ENCODE assay signal across 15 cellular contexts in the genomic region with DNA sequence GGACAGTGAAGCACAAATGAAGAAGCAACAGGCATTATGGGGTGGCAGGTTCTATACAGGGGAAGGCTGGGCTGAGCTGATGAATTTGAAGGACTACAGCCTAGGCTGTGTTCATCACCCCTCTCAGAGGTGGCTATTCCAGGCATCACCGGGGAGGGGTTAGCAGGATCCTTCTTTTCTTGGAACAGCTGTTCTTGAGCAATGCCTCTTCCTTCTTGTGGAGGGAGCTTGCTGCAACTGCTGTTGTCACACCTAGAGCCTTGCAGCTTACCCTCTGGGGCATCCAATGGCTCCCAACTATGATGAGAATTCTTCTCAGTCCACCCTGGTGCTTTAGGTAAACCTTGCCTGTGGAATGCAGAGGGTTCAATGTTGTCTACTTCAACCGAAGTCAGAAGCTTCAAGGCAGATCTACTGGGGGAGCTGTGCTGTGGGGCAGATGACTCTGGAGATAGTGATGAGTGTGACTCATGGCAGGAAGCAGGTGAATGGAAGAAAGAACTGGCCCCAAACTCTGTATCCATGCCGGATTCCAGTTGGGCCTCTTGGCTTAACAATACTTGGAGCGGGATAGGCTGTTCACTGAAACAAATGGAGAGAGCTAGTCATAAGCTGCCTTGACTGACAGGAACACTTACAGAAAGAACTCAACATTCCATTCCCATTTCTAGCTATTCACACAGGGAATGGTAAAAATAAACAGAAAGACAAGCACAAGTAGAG. TPM values are rescaled to one million over a fixed set of nuclear protein-coding genes. Genes with fewer than 3 reads are reported as not detected.
DNase-seq lines count a peak whose midpoint lies in the region; ATAC-seq, FAIRE-seq and TF ChIP-seq lines count a peak whose summit lies in the region.
"Had no signal": no experiment of that assay in that cellular context is flagged by ENCODE, and none has a peak within 500 bp of the region (broad histone marks: within the 10 kb centered on the region; RNA-seq: fewer than 3 reads in every experiment).

No MANE protein-coding gene starts in this region.

- H4K20me1 ChIP-seq in hepatocyte (ENCODE audit: insufficient read depth, poor library complexity, severe bottlenecking), result no peaks in the 10 kb centered on the region

- H3K9me2 ChIP-seq in hepatocyte (replicated peaks; ENCODE audit: insufficient read depth), result no peaks in the 10 kb centered on the region

- DNase-seq in A172 (ENCODE audit: low spot score), result peak; percentile 19
- peak; percentile 55 for DNase-seq in HT1080 (ENCODE audit: low read depth)
- DNase-seq in bronchial epithelial cell (ENCODE audit: low read depth), result peak; percentile 39
- peak; percentile 55 to 73 for DNase-seq in lung microvascular endothelial cell (ENCODE audit: low read depth in 2 of 2)
- no peak for DNase-seq in activated gamma-delta T cell (lab: John Stamatoyannopoulos, UW)
- no peak for DNase-seq in caudate nucleus (lab: John Stamatoyannopoulos, UW)
- DNase-seq in hepatocyte (ENCODE audit: low spot score), result no peak
- DNase-seq: activated CD8-positive, alpha-beta memory T cell treated with anti-CD3 and anti-CD28 coated beads, Interleukin-2, amount 50 U/mL, for 48 hours; effector CD4-positive, alpha-beta T cell; NCI-H345; nephron progenitor cell; SIG-M5 had no signal

- TF ChIP-seq CTCF in bronchial epithelial cell (IDR thresholded peaks at IDR 0.05; ENCODE audit: insufficient read depth, low read length, severe bottlenecking) (no peak), hepatocyte (IDR thresholded peaks at IDR 0.05; ENCODE audit: poor library complexity) (no peak)

- H3K27me3 ChIP-seq in bronchial epithelial cell (ENCODE audit: control insufficient read depth, insufficient read depth, low read length), result no peaks in the 10 kb centered on the region
- H3K27me3 ChIP-seq in hepatocyte, result no peaks in the 10 kb centered on the region
- H3K27me3 ChIP-seq: vagina had no signal

- H3K4me2 ChIP-seq in hepatocyte, result no peak overlapping the region

- 86% methylated on average over 4 of the region's 4 CpGs for WGBS in hepatocyte (ENCODE audit: low lambda C conversion rate, missing lambda C conversion rate)

- H3K27ac ChIP-seq in caudate nucleus (ENCODE audit: low read depth, low read length) (no peak overlapping the region), hepatocyte (no peak overlapping the region)
- H3K27ac ChIP-seq: vagina had no signal

- peak; percentile 83 for FAIRE-seq in bronchial epithelial cell (lab: Jason Lieb, UNC)
- FAIRE-seq: H1 had no signal

- ATAC-seq in GM21786 (IDR thresholded peaks at IDR 0.05; ENCODE audit: unreplicated experiment), result no peak

- H3K4me3 ChIP-seq in bronchial epithelial cell (ENCODE audit: low read depth, low read length) (no peak overlapping the region), hepatocyte (no peak overlapping the region)
- H3K4me3 ChIP-seq: vagina had no signal

- H3K36me3 ChIP-seq in bronchial epithelial cell (ENCODE audit: control insufficient read depth, insufficient read depth, low read length) (peaks cover 2% of the 10 kb centered on the region), hepatocyte (replicated peaks; ENCODE audit: insufficient read depth, low read depth) (no peaks in the 10 kb centered on the region)

- no peaks in the 10 kb centered on the region for H3K9me3 ChIP-seq in hepatocyte (ENCODE audit: low read depth)
- H3K9me3 ChIP-seq: vagina had no signal

- no peak overlapping the region for H2AFZ ChIP-seq in hepatocyte

- no peaks in the 10 kb centered on the region for H3K79me2 ChIP-seq in hepatocyte

- no peaks in the 10 kb centered on the region for H3K4me1 ChIP-seq in hepatocyte (ENCODE audit: insufficient read depth)
- H3K4me1 ChIP-seq: vagina had no signal

RNA-seq across cellular contexts. Expression of gene PPP3CB, which starts 21.5 kb away (rescaled TPM):
- 17.2 and 17.6 TPM in 2 replicates for total RNA-seq in A172 (2014; rRNA removed; shearing (Covaris generic))
- 9.2 and 19.1 TPM in 2 replicates for total RNA-seq in HT1080 (2014; rRNA removed; shearing (Covaris generic))
- polyA plus RNA-seq in HT1080 (2015; cell fraction: cytosol; rRNA removed), result 36.5 and 43.7 TPM in 2 replicates
- 31.2 and 34.7 TPM in 2 replicates for polyA plus RNA-seq in HT1080 (2015; cell fraction: nucleus; rRNA removed)
- 20.6 and 24.7 TPM in 2 replicates for total RNA-seq in bronchial epithelial cell
- 6.3 and 7.9 TPM in 2 replicates for total RNA-seq in lung microvascular endothelial cell
- 33.8 and 41.4 TPM in 2 replicates for total RNA-seq in hepatocyte
- polyA plus RNA-seq in hepatocyte, result 11.8 and 15.0 TPM in 2 replicates

Comparison
In these comparisons a context has a peak if more than half of its experiments do, and no peak if none do; other contexts are left out.
1. DNase-seq: peak in A172 (single experiment), HT1080 (single experiment), bronchial epithelial cell (single experiment) and lung microvascular endothelial cell (2 of 2); none in activated gamma-delta T cell (single experiment), caudate nucleus (0 of 61) and hepatocyte (single experiment).